ENCODE assay signal across 1 cellular context in genomic region chr21:14889080-14889805, GRCh38.
TF ChIP-seq lines count a peak whose summit lies in the region.

No MANE protein-coding gene starts in this region.

TF ChIP-seq in HepG2, 621 proteins besides CTCF, POLR2A, EP300 and RAD21 (continued from another document):
- TF ChIP-seq ZNF280B (CRISPR knock-in tag; IDR thresholded peaks at IDR 0.05; ENCODE audit: borderline replicate concordance): no peak
- TF ChIP-seq SKIL (CRISPR knock-in tag; IDR thresholded peaks at IDR 0.05; ENCODE audit: borderline replicate concordance): no peak
- 0 out of 2 replicates have a peak, but pooled peaks have one; percentile 67 for TF ChIP-seq STAT5B (CRISPR knock-in tag; IDR thresholded peaks at IDR 0.05)
- TF ChIP-seq SOX6 (IDR thresholded peaks at IDR 0.05): no peak
- peak; percentile 96 for TF ChIP-seq SOX6 (CRISPR knock-in tag; IDR thresholded peaks at IDR 0.05)
- no peak for TF ChIP-seq ZNF547 (CRISPR knock-in tag; IDR thresholded peaks at IDR 0.05)
- no peak for TF ChIP-seq MTA3 (CRISPR knock-in tag; IDR thresholded peaks at IDR 0.05)
- TF ChIP-seq ZMAT3 (CRISPR knock-in tag; conservative IDR thresholded peaks at IDR 0.05): peak; percentile 51; the same call in 1 of the 2 replicates
- TF ChIP-seq AKAP8 (CRISPR knock-in tag; IDR thresholded peaks at IDR 0.05): no peak
- 0 out of 2 replicates have a peak, but pooled peaks have one; percentile 13 for TF ChIP-seq ZNF629 (CRISPR knock-in tag; conservative IDR thresholded peaks at IDR 0.05)
- peak; percentile 94 for TF ChIP-seq ZNF362 (CRISPR knock-in tag; IDR thresholded peaks at IDR 0.05; ENCODE audit: borderline replicate concordance)
- peak; percentile 34; the same call in 1 of the 2 replicates for TF ChIP-seq YEATS2 (CRISPR knock-in tag; IDR thresholded peaks at IDR 0.05; ENCODE audit: borderline replicate concordance)
- TF ChIP-seq GABPA (IDR thresholded peaks at IDR 0.05; ENCODE audit: low read depth, low read length): no peak
- peak; percentile 48; the same call in 1 of the 2 replicates for TF ChIP-seq GABPA (CRISPR knock-in tag; IDR thresholded peaks at IDR 0.05; ENCODE audit: low read depth)
- TF ChIP-seq PRMT3 (CRISPR knock-in tag; IDR thresholded peaks at IDR 0.05; ENCODE audit: borderline replicate concordance, low read depth): no peak
- no peak for TF ChIP-seq TEF (CRISPR knock-in tag; IDR thresholded peaks at IDR 0.05)
- no peak for TF ChIP-seq GLI4 (CRISPR knock-in tag; IDR thresholded peaks at IDR 0.05; ENCODE audit: borderline replicate concordance)
- TF ChIP-seq GTF3A (CRISPR knock-in tag; conservative IDR thresholded peaks at IDR 0.05): no peak
- TF ChIP-seq PITX1 (CRISPR knock-in tag; IDR thresholded peaks at IDR 0.05): peak; percentile 62; the same call in 1 of the 2 replicates
- TF ChIP-seq GLMP (CRISPR knock-in tag; IDR thresholded peaks at IDR 0.05; ENCODE audit: borderline replicate concordance): no peak
- TF ChIP-seq ZNF160 (CRISPR knock-in tag; IDR thresholded peaks at IDR 0.05): 0 out of 2 replicates have a peak, but pooled peaks have one; percentile 72
- no peak for TF ChIP-seq EEA1 (CRISPR knock-in tag; IDR thresholded peaks at IDR 0.05; ENCODE audit: borderline replicate concordance)
- no peak for TF ChIP-seq SNAPC2 (CRISPR knock-in tag; IDR thresholded peaks at IDR 0.05)
- 0 out of 2 replicates have a peak, but pooled peaks have one; percentile 70 for TF ChIP-seq SATB2 (CRISPR knock-in tag; IDR thresholded peaks at IDR 0.05)
- TF ChIP-seq ZNF605 (CRISPR knock-in tag; IDR thresholded peaks at IDR 0.05): no peak
- peak; percentile 47; the same call in 1 of the 2 replicates for TF ChIP-seq RBAK (CRISPR knock-in tag; IDR thresholded peaks at IDR 0.05)
- TF ChIP-seq ZNF768 (CRISPR knock-in tag; IDR thresholded peaks at IDR 0.05): no peak
- no peak for TF ChIP-seq ARID2 (CRISPR knock-in tag; IDR thresholded peaks at IDR 0.05; ENCODE audit: borderline replicate concordance)
- no peak for TF ChIP-seq ZNF501 (CRISPR knock-in tag; IDR thresholded peaks at IDR 0.05)
- no peak for TF ChIP-seq FOXC1 (CRISPR knock-in tag; IDR thresholded peaks at IDR 0.05; ENCODE audit: borderline replicate concordance)
- TF ChIP-seq HMG20B (CRISPR knock-in tag; conservative IDR thresholded peaks at IDR 0.05): 0 out of 2 replicates have a peak, but pooled peaks have one; percentile 34
- peak; percentile 68; the same call in 1 of the 2 replicates for TF ChIP-seq TOPORS (CRISPR knock-in tag; IDR thresholded peaks at IDR 0.05)
- TF ChIP-seq RARG (CRISPR knock-in tag; IDR thresholded peaks at IDR 0.05; ENCODE audit: low read depth): no peak
- TF ChIP-seq SRSF9 (IDR thresholded peaks at IDR 0.05; ENCODE audit: borderline replicate concordance, insufficient read depth, low read depth, low read length, poor library complexity, severe bottlenecking): no peak
- TF ChIP-seq SP4 (CRISPR knock-in tag; IDR thresholded peaks at IDR 0.05): no peak
- TF ChIP-seq HOXA9 (CRISPR knock-in tag; IDR thresholded peaks at IDR 0.05; ENCODE audit: borderline replicate concordance): no peak
- TF ChIP-seq NFE2L1 (CRISPR knock-in tag; IDR thresholded peaks at IDR 0.05; ENCODE audit: borderline replicate concordance): no peak
- TF ChIP-seq SSRP1 (CRISPR knock-in tag; IDR thresholded peaks at IDR 0.05): no peak
- no peak; the same call in 1 of the 2 replicates for TF ChIP-seq HBP1 (CRISPR knock-in tag; IDR thresholded peaks at IDR 0.05; ENCODE audit: low read depth)
- peak; percentile 97 for TF ChIP-seq HMG20A (CRISPR knock-in tag; IDR thresholded peaks at IDR 0.05; ENCODE audit: borderline replicate concordance)
- TF ChIP-seq ZNF276 (CRISPR knock-in tag; IDR thresholded peaks at IDR 0.05; ENCODE audit: low read depth): no peak
- TF ChIP-seq FOXA1 (IDR thresholded peaks at IDR 0.05): peak; percentile 74
- peak; percentile 83 for TF ChIP-seq FOXA1 (CRISPR knock-in tag; IDR thresholded peaks at IDR 0.05)
- peak; percentile 72 for TF ChIP-seq KAT2B (IDR thresholded peaks at IDR 0.05; ENCODE audit: borderline replicate concordance, low read depth, low read length)
- no peak for TF ChIP-seq ZNF12 (CRISPR knock-in tag; IDR thresholded peaks at IDR 0.05)
- no peak for TF ChIP-seq HNRNPL (IDR thresholded peaks at IDR 0.05; ENCODE audit: low read depth, low read length)
- TF ChIP-seq CENPBD1 (CRISPR knock-in tag; IDR thresholded peaks at IDR 0.05; ENCODE audit: borderline replicate concordance, low read depth): no peak
- no peak for TF ChIP-seq ZNF672 (CRISPR knock-in tag; IDR thresholded peaks at IDR 0.05)
